Comparison of ENCODE assay signal across 10 cellular contexts in the genomic region with DNA sequence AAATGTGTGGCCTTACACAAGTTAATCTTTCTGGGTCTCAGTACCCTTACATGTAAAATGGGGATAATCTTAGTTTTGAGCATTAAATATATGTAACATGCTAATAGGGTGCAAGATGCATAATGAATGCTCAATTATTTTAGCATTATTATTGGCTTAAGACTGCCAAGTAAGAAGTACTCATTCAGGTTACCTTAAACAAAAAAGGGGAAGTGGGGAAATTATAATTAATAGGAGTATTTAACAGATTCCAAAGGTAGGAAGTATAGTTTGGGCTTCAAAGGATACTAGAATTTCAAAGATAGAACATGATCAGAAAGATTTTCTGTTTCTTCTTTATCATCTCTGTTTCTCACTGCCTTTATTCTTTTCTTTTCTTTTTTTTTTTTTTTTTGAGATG. TPM values are rescaled to one million over a fixed set of nuclear protein-coding genes. Genes with fewer than 3 reads are reported as not detected.
"Had no signal": no experiment of that assay in that cellular context is flagged by ENCODE, and none has a peak within 500 bp of the region (broad histone marks: within the 10 kb centered on the region; RNA-seq: fewer than 3 reads in every experiment).

No MANE protein-coding gene starts in this region.

- H3K4me2 ChIP-seq: GM23338, KMS-11 had no signal

- DNase-seq: H9, HCEC 1CT, IMR-90, KBM-7 had no signal

- H2AFZ ChIP-seq: GM23338 had no signal

- FAIRE-seq: H1, H54, HTR-8/SVneo had no signal

- H3K9ac ChIP-seq: KMS-11 had no signal

- H3K4me3 ChIP-seq: GM23338 had no signal

- ATAC-seq: GM23338 had no signal

- H3K27ac ChIP-seq: KMS-11 had no signal

RNA-seq across cellular contexts. Expression of gene CFAP126, which starts 5.8 kb away (rescaled TPM):
- total RNA-seq: GM23338, H1, H9, HT-29, IMR-90 had no signal
- polyA plus RNA-seq: GM23338, H1, IMR-90 had no signal
